16 cellular contexts compared by ENCODE assay signal in genomic region chr2:236159778-236160170, GRCh38. TPM values are rescaled to one million over a fixed set of nuclear protein-coding genes. Genes with fewer than 3 reads are reported as not detected.
"Had no signal": no experiment of that assay in that cellular context is flagged by ENCODE, and none has a peak within 500 bp of the region (broad histone marks: within the 10 kb centered on the region; RNA-seq: fewer than 3 reads in every experiment).

No MANE protein-coding gene starts in this region.

- H3K4me3 ChIP-seq: body of pancreas, thoracic aorta had no signal

- DNase-seq: activated CD4-positive, alpha-beta T cell treated with anti-CD3 and anti-CD28 coated beads, Interleukin-2, amount 10 ng/mL, durations not matched to agents 7 days and 5 days; activated CD8-positive, alpha-beta T cell treated with anti-CD3 and anti-CD28 coated beads, Interleukin-2, amount 10 ng/mL, durations not matched to agents 7 days and 5 days; activated naive CD4-positive, alpha-beta T cell treated with anti-CD3 and anti-CD28 coated beads for 36 hours; activated T-cell treated with anti-CD3 and anti-CD28 coated beads, Interleukin-2, amount 50 U/mL, for 24 hours; body of pancreas; erythroblast; foreskin melanocyte; immature natural killer cell; kidney glomerular epithelial cell; mesenchymal stem cell; natural killer cell; stimulated activated naive B cell treated with anti-CD40 and anti-IgM and Interleukin-4, amounts not matched to agents 10 μg/mL and 1 μg/mL and 100 μg/mL, for 72 hours; T-helper 1 cell; T-helper 9 cell had no signal

- H3K9me3 ChIP-seq: body of pancreas, thoracic aorta had no signal

- H3K27ac ChIP-seq: body of pancreas, thoracic aorta had no signal

- H3K36me3 ChIP-seq: thoracic aorta had no signal

RNA-seq across cellular contexts. Expression of gene GBX2, which starts 8.4 kb away (rescaled TPM):
- polyA plus RNA-seq: immature natural killer cell, liver had no signal
